Comparison of ENCODE assay signal across 12 cellular contexts in genomic region chr12:71970031-71970430, GRCh38. TPM values are rescaled to one million over a fixed set of nuclear protein-coding genes. Genes with fewer than 3 reads are reported as not detected.
"Had no signal": no experiment of that assay in that cellular context is flagged by ENCODE, and none has a peak within 500 bp of the region (broad histone marks: within the 10 kb centered on the region; RNA-seq: fewer than 3 reads in every experiment).

No MANE protein-coding gene starts in this region.

- H3K4me3 ChIP-seq: GM23248, GM23338, HAP-1 had no signal

- H3K4me2 ChIP-seq: GM23338 had no signal

- FAIRE-seq: H1, H54 had no signal

- ATAC-seq: GM23338, HCT116 had no signal

- DNase-seq: GM23248, GOT3, H7, H9, HCEC 1CT, HFFc6 had no signal

- H3K36me3 ChIP-seq: HAP-1 had no signal

- H3K4me1 ChIP-seq: HAP-1 had no signal

- H3K27ac ChIP-seq: GM23248 had no signal

- H2AFZ ChIP-seq: GM23248, GM23338 had no signal

- H3K9ac ChIP-seq: GM23248 had no signal

- H3K9me3 ChIP-seq: HAP-1 had no signal

RNA-seq across cellular contexts. Expression of gene TPH2, which starts 31.4 kb away (rescaled TPM):
- total RNA-seq: GM23248, H4, H7, HFFc6 had no signal
- polyA plus RNA-seq: GM23248 had no signal
